In the genomic region with DNA sequence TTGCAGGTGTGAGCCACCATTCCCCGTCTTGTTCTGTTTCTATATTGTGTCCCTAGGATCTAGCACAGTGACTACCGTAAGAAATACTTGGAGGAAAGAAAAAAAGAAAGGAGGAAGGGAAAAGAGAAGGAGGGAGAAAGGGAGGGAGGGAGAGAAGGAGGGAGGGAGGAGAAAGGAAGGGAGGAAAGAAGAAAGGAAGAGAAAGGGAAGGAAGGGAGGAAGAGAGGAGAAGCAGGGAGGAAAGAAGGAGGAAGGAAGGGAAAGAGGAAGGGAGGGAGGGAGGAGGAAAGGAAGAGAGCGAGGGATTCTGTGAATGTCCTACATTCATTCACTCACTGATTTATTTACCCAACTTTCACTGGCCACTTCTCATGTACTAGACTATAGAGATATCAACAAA, we compare ENCODE assay signal across 19 cellular contexts.
DNase-seq lines count a peak whose midpoint lies in the region; ATAC-seq, FAIRE-seq and TF ChIP-seq lines count a peak whose summit lies in the region.
"Had no signal": no experiment of that assay in that cellular context is flagged by ENCODE, and none has a peak within 500 bp of the region (broad histone marks: within the 10 kb centered on the region; RNA-seq: fewer than 3 reads in every experiment).

No MANE protein-coding gene starts in this region.

- H3K4me2 ChIP-seq in HepG2 (ENCODE audit: low read depth, low read length) = no peak overlapping the region
- H3K4me2 ChIP-seq in neural progenitor cell = no peak overlapping the region
- H3K4me2 ChIP-seq: BLaER1 had no signal

- DNase-seq in HepG2 (ENCODE audit: low spot score) (no peak), right lobe of liver (no peak), neural progenitor cell (ENCODE audit: low spot score) (no peak)
- no peak for DNase-seq in central memory CD4-positive, alpha-beta T cell
- DNase-seq: 8988T; CD4-positive, CD25-positive, alpha-beta regulatory T cell; CD8-positive, alpha-beta memory T cell; COR-L47; GOT3; H7 had no signal

- no peaks in the 10 kb centered on the region for H3K36me3 Mint-ChIP-seq in dendritic cell treated with granulocyte-macrophage colony-stimulating factor and Interleukin-4, amounts not matched to agents 40 ng/mL and 50 ng/mL, for 4 days (ENCODE audit: low read depth)
- no peaks in the 10 kb centered on the region for H3K36me3 Mint-ChIP-seq in neural progenitor cell
- H3K36me3 Mint-ChIP-seq: CD4-positive, CD25-positive, alpha-beta regulatory T cell; CD8-positive, alpha-beta memory T cell had no signal

- H3K27me3 ChIP-seq in HepG2 (ENCODE audit: control insufficient read depth in 1 of 2, insufficient read depth in 2 of 2, low read length in 2 of 2) = no peaks in the 10 kb centered on the region; a peak in 1 of 5 replicates
- no peaks in the 10 kb centered on the region for H3K27me3 ChIP-seq in right lobe of liver
- H3K27me3 ChIP-seq in neural progenitor cell = no peaks in the 10 kb centered on the region
- H3K27me3 ChIP-seq: BLaER1 had no signal

- no peaks in the 10 kb centered on the region for H3K9me3 Mint-ChIP-seq in dendritic cell treated with granulocyte-macrophage colony-stimulating factor and Interleukin-4, amounts not matched to agents 40 ng/mL and 50 ng/mL, for 4 days
- no peaks in the 10 kb centered on the region for H3K9me3 Mint-ChIP-seq in neural progenitor cell

- POLR2A ChIA-PET in HepG2 (lab: Yijun Ruan, JAX) = no interaction called here

- CTCF ChIA-PET in HepG2 (lab: Yijun Ruan, JAX; ENCODE audit: low intra/inter-chr PET ratio, low total read pairs) = no interaction called here

- H3K27ac Mint-ChIP-seq in dendritic cell treated with granulocyte-macrophage colony-stimulating factor and Interleukin-4, amounts not matched to agents 40 ng/mL and 50 ng/mL, for 4 days = peak overlapping the region; percentile 45
- peak overlapping the region; percentile 76 for H3K27ac Mint-ChIP-seq in neural progenitor cell
- H3K27ac Mint-ChIP-seq: CD4-positive, CD25-positive, alpha-beta regulatory T cell; CD8-positive, alpha-beta memory T cell had no signal

- no peak overlapping the region for H3K4me3 ChIP-seq in HepG2 (replicated peaks in 1 of 3; ENCODE audit: insufficient read depth in 1 of 3, low read depth in 2 of 3, low read length in 3 of 3)
- H3K4me3 ChIP-seq in right lobe of liver = no peak overlapping the region
- H3K4me3 ChIP-seq in neural progenitor cell = no peak overlapping the region
- H3K4me3 ChIP-seq: BLaER1 had no signal

- H3K27ac ChIP-seq in HepG2 (ENCODE audit: extremely low read length, insufficient read depth, low read length) (no peak overlapping the region), right lobe of liver (no peak overlapping the region), neural progenitor cell (no peak overlapping the region)
- H3K27ac ChIP-seq: BLaER1 had no signal

- no peaks in the 10 kb centered on the region for H3K9me3 ChIP-seq in HepG2 (ENCODE audit: low read length)
- no peaks in the 10 kb centered on the region for H3K9me3 ChIP-seq in right lobe of liver
- H3K9me3 ChIP-seq in neural progenitor cell (ENCODE audit: low read depth) = no peaks in the 10 kb centered on the region
- H3K9me3 ChIP-seq: BLaER1 had no signal

- no peaks in the 10 kb centered on the region for H3K4me1 ChIP-seq in HepG2 (ENCODE audit: insufficient read depth, low read length)
- H3K4me1 ChIP-seq in right lobe of liver = peaks cover 0 to 4% (median 0%) of the 10 kb centered on the region in 4 donors
- H3K4me1 ChIP-seq in neural progenitor cell = no peaks in the 10 kb centered on the region
- H3K4me1 ChIP-seq: BLaER1 had no signal

- H3K4me1 Mint-ChIP-seq in dendritic cell treated with granulocyte-macrophage colony-stimulating factor and Interleukin-4, amounts not matched to agents 40 ng/mL and 50 ng/mL, for 4 days (ENCODE audit: low read depth) = peaks cover 82% of the 10 kb centered on the region
- H3K4me1 Mint-ChIP-seq in neural progenitor cell = no peaks in the 10 kb centered on the region
- H3K4me1 Mint-ChIP-seq: CD4-positive, CD25-positive, alpha-beta regulatory T cell; CD8-positive, alpha-beta memory T cell had no signal

- TF ChIP-seq POLR2A in HepG2 (IDR thresholded peaks at IDR 0.05; ENCODE audit: insufficient read depth in 1 of 2, low read depth in 2 of 2, low read length in 2 of 2) = no peak
- no peak for TF ChIP-seq POLR2A in right lobe of liver (IDR thresholded peaks at IDR 0.05)

- H3K79me2 ChIP-seq in HepG2 (ENCODE audit: insufficient read depth, low read length) (no peaks in the 10 kb centered on the region), neural progenitor cell (ENCODE audit: low read depth) (no peaks in the 10 kb centered on the region)

- H3F3A ChIP-seq in neural progenitor cell (ENCODE audit: low read depth) = no peaks in the 10 kb centered on the region

- no peak overlapping the region for H2AFZ ChIP-seq in HepG2 (ENCODE audit: low read length)
- H2AFZ ChIP-seq in neural progenitor cell (replicated peaks) = no peak overlapping the region

- no peak overlapping the region for H3K4me3 Mint-ChIP-seq in dendritic cell treated with granulocyte-macrophage colony-stimulating factor and Interleukin-4, amounts not matched to agents 40 ng/mL and 50 ng/mL, for 4 days
- H3K4me3 Mint-ChIP-seq in neural progenitor cell = no peak overlapping the region
- H3K4me3 Mint-ChIP-seq: CD4-positive, CD25-positive, alpha-beta regulatory T cell; CD8-positive, alpha-beta memory T cell had no signal

- no peak for TF ChIP-seq EP300 in HepG2 (IDR thresholded peaks at IDR 0.05; ENCODE audit: low read depth in 2 of 2, low read length in 2 of 2)
- TF ChIP-seq EP300 in HepG2 (CRISPR knock-in tag; IDR thresholded peaks at IDR 0.05; ENCODE audit: borderline replicate concordance) = no peak

- intact Hi-C loops in HepG2 (cut with micrococcal nuclease; ENCODE audit: unreplicated experiment) (no loop called here), right lobe of liver (cut with DNase I) (no loop called here)
- intact Hi-C loops in dendritic cell treated with granulocyte-macrophage colony-stimulating factor and Interleukin-4, amounts not matched to agents 40 ng/mL and 50 ng/mL, for 4 days (cut with micrococcal nuclease) = no loop called here

- H3K27me3 Mint-ChIP-seq in dendritic cell treated with granulocyte-macrophage colony-stimulating factor and Interleukin-4, amounts not matched to agents 40 ng/mL and 50 ng/mL, for 4 days = no peaks in the 10 kb centered on the region
- peaks cover 5% of the 10 kb centered on the region for H3K27me3 Mint-ChIP-seq in neural progenitor cell (ENCODE audit: insufficient read depth, low read depth)
- H3K27me3 Mint-ChIP-seq: CD4-positive, CD25-positive, alpha-beta regulatory T cell had no signal

- no TSS peak for BruUV-seq in HepG2 (replicated peaks; lab: Mats Ljungman, UMichigan)

- no peaks in the 10 kb centered on the region for H3K36me3 ChIP-seq in HepG2 (replicated peaks in 1 of 2; ENCODE audit: control insufficient read depth in 1 of 2, insufficient read depth in 2 of 2, low read length in 2 of 2)
- H3K36me3 ChIP-seq in right lobe of liver = no peaks in the 10 kb centered on the region
- H3K36me3 ChIP-seq in neural progenitor cell = no peaks in the 10 kb centered on the region
- H3K36me3 ChIP-seq: BLaER1 had no signal

- in situ Hi-C loops in HepG2 (cut with HindIII; ENCODE audit: extremely low pct_ligation_motif_present, low pct_unique_long_range_greater_than_20kb) = no loop called here

- ATAC-seq in HepG2 = no peak
- no peak for ATAC-seq in right lobe of liver
- no peak for ATAC-seq in GM18907 (IDR thresholded peaks at IDR 0.05; ENCODE audit: unreplicated experiment)
- no peak for ATAC-seq in HG03342 (IDR thresholded peaks at IDR 0.05; ENCODE audit: unreplicated experiment)
- ATAC-seq in GM19023 (IDR thresholded peaks at IDR 0.05; ENCODE audit: unreplicated experiment) = no peak
- ATAC-seq: HCT116 had no signal

- H3K9ac ChIP-seq in HepG2 (ENCODE audit: insufficient read depth, low read depth, low read length) = no peak overlapping the region
- H3K9ac ChIP-seq in neural progenitor cell = no peak overlapping the region
- H3K9ac ChIP-seq: BLaER1 had no signal

- H4K20me1 ChIP-seq in HepG2 (ENCODE audit: insufficient read depth, low read length) (no peaks in the 10 kb centered on the region), neural progenitor cell (ENCODE audit: low read depth) (no peaks in the 10 kb centered on the region)
- H4K20me1 ChIP-seq: BLaER1 had no signal

- no peak for TF ChIP-seq CTCF in HepG2 (CRISPR knock-in tag; IDR thresholded peaks at IDR 0.05)
- no peak for TF ChIP-seq CTCF in right lobe of liver (IDR thresholded peaks at IDR 0.05)
- TF ChIP-seq CTCF in neural progenitor cell (IDR thresholded peaks at IDR 0.05) = no peak

- no peak for TF ChIP-seq RAD21 in HepG2 (CRISPR knock-in tag; IDR thresholded peaks at IDR 0.05)

- no peak for FAIRE-seq in HepG2 (lab: Jason Lieb, UNC)
- FAIRE-seq: D721Med, G401.6, GM12891 had no signal

- 5% methylated on average over 3 of the region's 3 CpGs for whole genome bisulfite sequencing in HepG2 (ENCODE audit: low lambda C conversion rate)
- 92% methylated on average over 3 of the region's 3 CpGs for WGBS in right lobe of liver (ENCODE audit: insufficient coverage, low coverage, low lambda C conversion rate, missing lambda C conversion rate)

TF ChIP-seq in HepG2, 621 proteins besides CTCF, POLR2A, EP300 and RAD21:
- TF ChIP-seq ATAD3A (CRISPR knock-in tag; IDR thresholded peaks at IDR 0.05) = no peak
- TF ChIP-seq NONO (IDR thresholded peaks at IDR 0.05) = 0 out of 2 replicates have a peak, but pooled peaks have one; percentile 77
- TF ChIP-seq NONO (CRISPR knock-in tag; conservative IDR thresholded peaks at IDR 0.05) = no peak
- TF ChIP-seq SOX6 (IDR thresholded peaks at IDR 0.05) = 0 out of 2 replicates have a peak, but pooled peaks have one; percentile 24
- TF ChIP-seq SOX6 (CRISPR knock-in tag; IDR thresholded peaks at IDR 0.05) = no peak
- TF ChIP-seq ZNF703 (CRISPR knock-in tag; IDR thresholded peaks at IDR 0.05; ENCODE audit: borderline replicate concordance) = no peak
- TF ChIP-seq CCAR2 (optimal IDR thresholded peaks at IDR 0.05; ENCODE audit: low read depth, low read length) = no peak
- no peak for TF ChIP-seq SP4 (CRISPR knock-in tag; IDR thresholded peaks at IDR 0.05)
- peak; percentile 67 for TF ChIP-seq PCBP2 (optimal IDR thresholded peaks at IDR 0.05; ENCODE audit: low read depth, low read length, poor library complexity, severe bottlenecking)
- TF ChIP-seq KDM2A (CRISPR knock-in tag; IDR thresholded peaks at IDR 0.05; ENCODE audit: borderline replicate concordance, low read depth) = no peak
